In genomic region chr3:50674349-50675178, GRCh38 we compare ENCODE assay signal across 1 cellular context.
A peak's percentile ranks its signal among the peaks of the same experiment; 100 is the strongest.
TF ChIP-seq lines count a peak whose summit lies in the region.

DOCK3 (plus strand) TSS chr3:50674927; CDS start chr3:50675264, 337 bp downstream.

TF ChIP-seq in GM12878, 131 proteins besides CTCF, POLR2A, EP300 and RAD21 (continued from another document):
- TF ChIP-seq BHLHE40 (IDR thresholded peaks at IDR 0.05; ENCODE audit: borderline replicate concordance in 1 of 2, low read depth in 2 of 2, low read length in 1 of 2) (peak in 1 of 2 experiments; percentile 71; a peak in 1 of 4 replicates), IRF4 (IDR thresholded peaks at IDR 0.05; ENCODE audit: low read depth, low read length) (no peak)
